ENCODE assay signal across 7 cellular contexts in genomic region chr7:22173884-22174573, GRCh38.
DNase-seq lines count a peak whose midpoint lies in the region; ATAC-seq, FAIRE-seq and TF ChIP-seq lines count a peak whose summit lies in the region.

No MANE protein-coding gene starts in this region.

- dilution Hi-C loops in endothelial cell of umbilical vein (cut with MboI; ENCODE audit: extremely low pct_ligation_motif_present, low sequenced_read_pairs), result no loop called here

- TF ChIP-seq POLR2A in endothelial cell of umbilical vein (IDR thresholded peaks at IDR 0.05; ENCODE audit: low read depth, low read length), result no peak
- no peak for TF ChIP-seq POLR2A in gastrocnemius medialis (IDR thresholded peaks at IDR 0.05)

- in situ Hi-C loops in gastrocnemius medialis (cut with MboI; ENCODE audit: low sequenced_read_pairs in 4 of 4), result no loop called here

- peak; percentile 65 for DNase-seq in Jurkat, Clone E6-1 (ENCODE audit: low read depth, low spot score)
- peak; percentile 44 for DNase-seq in endothelial cell of umbilical vein (ENCODE audit: low read depth, low spot score)
- DNase-seq in activated CD4-positive, CD25-positive, alpha-beta regulatory T cell treated with anti-CD3 and anti-CD28 coated beads, Interleukin-2, amount 50 U/mL, for 72 hours, result no peak
- no peak for DNase-seq in gastrocnemius medialis
- DNase-seq in GM19240 (ENCODE audit: insufficient read length, low spot score), result no peak

- H3K36me3 ChIP-seq in endothelial cell of umbilical vein (ENCODE audit: control insufficient read depth in 2 of 2, extremely low read depth in 1 of 2, insufficient read depth in 2 of 2, low read length in 2 of 2), result peaks cover 0 to 1% of the 10 kb centered on the region in 2 experiments
- H3K36me3 ChIP-seq in gastrocnemius medialis, result no peaks in the 10 kb centered on the region

- H3K9me3 ChIP-seq in endothelial cell of umbilical vein (replicated peaks; ENCODE audit: control insufficient read depth, insufficient read depth, low read length), result no peaks in the 10 kb centered on the region
- no peaks in the 10 kb centered on the region for H3K9me3 ChIP-seq in gastrocnemius medialis

- peak; percentile 60 for FAIRE-seq in endothelial cell of umbilical vein (lab: Jason Lieb, UNC)

- H3K4me2 ChIP-seq in endothelial cell of umbilical vein (ENCODE audit: insufficient read depth, low read length), result no peak overlapping the region

- H2AFZ ChIP-seq in endothelial cell of umbilical vein (ENCODE audit: low read depth, low read length), result no peak overlapping the region

- no peaks in the 10 kb centered on the region for H3K9me1 ChIP-seq in endothelial cell of umbilical vein (replicated peaks; ENCODE audit: control insufficient read depth, extremely low read depth, insufficient read depth, low read length)

- H3K4me3 ChIP-seq in Jurkat, Clone E6-1 (ENCODE audit: low read length), result no peak overlapping the region
- H3K4me3 ChIP-seq in endothelial cell of umbilical vein (replicated peaks in 1 of 3; ENCODE audit: insufficient read depth in 1 of 3, low read depth in 1 of 3, low read length in 3 of 3), result no peak overlapping the region
- no peak overlapping the region for H3K4me3 ChIP-seq in gastrocnemius medialis

- intact Hi-C loops in endothelial cell of umbilical vein (cut with micrococcal nuclease) (no loop called here), gastrocnemius medialis (cut with DNase I; ENCODE audit: low total_unique reads) (no loop called here)

- H3K27me3 ChIP-seq in endothelial cell of umbilical vein (ENCODE audit: control insufficient read depth in 2 of 2, insufficient read depth in 2 of 2, low read length in 2 of 2), result no peaks in the 10 kb centered on the region
- H3K27me3 ChIP-seq in gastrocnemius medialis, result no peaks in the 10 kb centered on the region

- TF ChIP-seq CTCF in endothelial cell of umbilical vein (IDR thresholded peaks at IDR 0.05; ENCODE audit: extremely low read depth in 1 of 2, insufficient read depth in 1 of 2, low read depth in 1 of 2, low read length in 2 of 2) (no peak), gastrocnemius medialis (IDR thresholded peaks at IDR 0.05 in 4 of 5, conservative IDR thresholded peaks at IDR 0.05 in 1 of 5) (no peak)

- POLR2A ChIA-PET in endothelial cell of umbilical vein (lab: Charles Lee), result no interaction called here

- H3K79me2 ChIP-seq in endothelial cell of umbilical vein (ENCODE audit: control insufficient read depth, insufficient read depth, low read length), result no peaks in the 10 kb centered on the region

- ATAC-seq in GM18519 (IDR thresholded peaks at IDR 0.05; ENCODE audit: low FRiP score, unreplicated experiment) (peak; percentile 90), GM21717 (IDR thresholded peaks at IDR 0.05; ENCODE audit: unreplicated experiment) (peak; percentile 85), gastrocnemius medialis (no peak)

- no peaks in the 10 kb centered on the region for H4K20me1 ChIP-seq in endothelial cell of umbilical vein (replicated peaks; ENCODE audit: control insufficient read depth, extremely low read depth, insufficient read depth, low read length)

- H3K9ac ChIP-seq in endothelial cell of umbilical vein (replicated peaks; ENCODE audit: extremely low read depth, insufficient read depth, low read length), result no peak overlapping the region

- H3K27ac ChIP-seq in endothelial cell of umbilical vein (ENCODE audit: insufficient read depth, low read depth, low read length), result no peak overlapping the region
- H3K27ac ChIP-seq in gastrocnemius medialis, result no peak overlapping the region

- CTCF ChIA-PET in endothelial cell of umbilical vein (lab: Charles Lee), result interaction anchor here (1.0 to 2.1 kb wide), 6 partner anchors 9 to 122 kb away, joined by 3 to 7 read pairs (median 4); no protein-coding TSS in a partner anchor

- BruUV-seq in endothelial cell of umbilical vein (replicated peaks; lab: Mats Ljungman, UMichigan), result no TSS peak

- H3K4me1 ChIP-seq in endothelial cell of umbilical vein (ENCODE audit: control insufficient read depth, extremely low read depth, insufficient read depth, low read length), result no peaks in the 10 kb centered on the region
- H3K4me1 ChIP-seq in gastrocnemius medialis, result no peaks in the 10 kb centered on the region

TF ChIP-seq in endothelial cell of umbilical vein, 7 proteins besides CTCF, POLR2A, EP300 and RAD21:
- TF ChIP-seq JUN (IDR thresholded peaks at IDR 0.05; ENCODE audit: borderline replicate concordance, insufficient read depth, insufficient read length, low read depth) (no peak), FOS (IDR thresholded peaks at IDR 0.05; ENCODE audit: borderline replicate concordance, insufficient read depth, low read length) (peak; percentile 16)
TF ChIP-seq in endothelial cell of umbilical vein: peak in this region for 1.

Comparison
In these comparisons a context has a peak if more than half of its experiments do, and no peak if none do; other contexts are left out.
1. ATAC-seq: peak in GM18519 (single experiment) and GM21717 (single experiment); none in gastrocnemius medialis (0 of 2).
2. DNase-seq: peak in Jurkat, Clone E6-1 (single experiment) and endothelial cell of umbilical vein (single experiment); none in activated CD4-positive, CD25-positive, alpha-beta regulatory T cell treated with anti-CD3 and anti-CD28 coated beads, Interleukin-2, amount 50 U/mL, for 72 hours (single experiment), gastrocnemius medialis (0 of 2) and GM19240 (single experiment).